11 cellular contexts compared by ENCODE assay signal in genomic region chr15:95826831-95827230, GRCh38.
DNase-seq lines count a peak whose midpoint lies in the region; ATAC-seq and TF ChIP-seq lines count a peak whose summit lies in the region.
"Had no signal": no experiment of that assay in that cellular context is flagged by ENCODE, and none has a peak within 500 bp of the region (broad histone marks: within the 10 kb centered on the region; RNA-seq: fewer than 3 reads in every experiment).

No MANE protein-coding gene starts in this region.

- intact Hi-C loops in spleen (cut with DNase I; ENCODE audit: low total_unique reads), result no loop called here

- TF ChIP-seq POLR2A in spleen (IDR thresholded peaks at IDR 0.05), result no peak

- H3K27ac Mint-ChIP-seq in HFFc6, result no peak overlapping the region

- H3K4me1 ChIP-seq in spleen, result no peaks in the 10 kb centered on the region
- no peaks in the 10 kb centered on the region for H3K4me1 ChIP-seq in effector memory CD4-positive, alpha-beta T cell (ENCODE audit: control insufficient read depth, insufficient read depth, low read length, poor library complexity, severe bottlenecking)
- H3K4me1 ChIP-seq: parathyroid adenoma had no signal

- no peak overlapping the region for H3K4me3 Mint-ChIP-seq in HFFc6

- H3K4me3 ChIP-seq in GM06990 (replicated peaks; ENCODE audit: low read depth, low read length) (no peak overlapping the region), spleen (no peak overlapping the region)
- no peak overlapping the region for H3K4me3 ChIP-seq in effector memory CD4-positive, alpha-beta T cell (ENCODE audit: insufficient read depth, low read depth, low read length, poor library complexity, severe bottlenecking)
- H3K4me3 ChIP-seq: tibial nerve had no signal

- no peaks in the 10 kb centered on the region for H3K9me3 ChIP-seq in spleen
- H3K9me3 ChIP-seq in effector memory CD4-positive, alpha-beta T cell (ENCODE audit: control insufficient read depth, low read length), result no peaks in the 10 kb centered on the region
- H3K9me3 ChIP-seq: tibial nerve had no signal

- H3K27ac ChIP-seq in spleen, result no peak overlapping the region
- H3K27ac ChIP-seq in effector memory CD4-positive, alpha-beta T cell (ENCODE audit: insufficient read depth, low read length, poor library complexity, severe bottlenecking), result no peak overlapping the region
- H3K27ac ChIP-seq: parathyroid adenoma, tibial nerve had no signal

- no peaks in the 10 kb centered on the region for H3K36me3 Mint-ChIP-seq in HFFc6 (ENCODE audit: low read depth)

- DNase-seq in GM06990 (ENCODE audit: extremely low read depth, insufficient read length), result no peak
- DNase-seq in HFFc6, result peak; percentile 6
- DNase-seq in SK-N-DZ (ENCODE audit: low spot score), result peak; percentile 17
- DNase-seq in left kidney (ENCODE audit: low read depth, low spot score), result peak; percentile 64
- no peak for DNase-seq in superior temporal gyrus (ENCODE audit: extremely low spot score)
- no peak for DNase-seq in spleen
- no peak for DNase-seq in effector memory CD4-positive, alpha-beta T cell
- DNase-seq: NCI-H2081 treated with DMSO at 0.1 percent for 48 hours had no signal

- 66 to 91% (median 81%) methylated on average over 2 of the region's 2 CpGs for WGBS in spleen, 5 donors

- H3K27me3 Mint-ChIP-seq in HFFc6 (ENCODE audit: insufficient read depth), result no peaks in the 10 kb centered on the region

- no peaks in the 10 kb centered on the region for H3K36me3 ChIP-seq in GM06990 (ENCODE audit: control insufficient read depth, insufficient read depth, low read length)
- H3K36me3 ChIP-seq in spleen, result no peaks in the 10 kb centered on the region
- H3K36me3 ChIP-seq in effector memory CD4-positive, alpha-beta T cell (ENCODE audit: control insufficient read depth, insufficient read depth, low read length), result no peaks in the 10 kb centered on the region
- H3K36me3 ChIP-seq: tibial nerve had no signal

- ATAC-seq in HG03521 (IDR thresholded peaks at IDR 0.05; ENCODE audit: unreplicated experiment), result no peak

- H3K9me3 Mint-ChIP-seq in HFFc6, result no peaks in the 10 kb centered on the region

- no peaks in the 10 kb centered on the region for H3K4me1 Mint-ChIP-seq in HFFc6 (ENCODE audit: low read depth)

- H3K27me3 ChIP-seq in GM06990 (replicated peaks; ENCODE audit: control insufficient read depth, insufficient read depth, low read length) (no peaks in the 10 kb centered on the region), spleen (replicated peaks in 1 of 7) (no peaks in the 10 kb centered on the region)
- no peaks in the 10 kb centered on the region for H3K27me3 ChIP-seq in effector memory CD4-positive, alpha-beta T cell (replicated peaks; ENCODE audit: control insufficient read depth, insufficient read depth, low read length, poor library complexity, severe bottlenecking)
- H3K27me3 ChIP-seq: tibial nerve had no signal

- TF ChIP-seq CTCF in GM06990 (IDR thresholded peaks at IDR 0.05; ENCODE audit: insufficient read depth, low read length, poor library complexity, severe bottlenecking) (peak; percentile 62), HFFc6 (IDR thresholded peaks at IDR 0.05) (peak; percentile 33), spleen (IDR thresholded peaks at IDR 0.05 in 8 of 11, conservative IDR thresholded peaks at IDR 0.05 in 3 of 11) (no peak)

Comparison
In these comparisons a context has a peak if more than half of its experiments do, and no peak if none do; other contexts are left out.
1. DNase-seq: peak in HFFc6 (single experiment), SK-N-DZ (single experiment) and left kidney (single experiment); none in GM06990 (single experiment), superior temporal gyrus (single experiment), spleen (single experiment) and effector memory CD4-positive, alpha-beta T cell (0 of 3).
2. CTCF ChIP-seq: peak in GM06990 (single experiment) and HFFc6 (single experiment); none in spleen (0 of 11).